ENCODE assay signal across 9 cellular contexts in genomic region chr5:154849791-154850201, GRCh38. TPM values are rescaled to one million over a fixed set of nuclear protein-coding genes. Genes with fewer than 3 reads are reported as not detected.
DNase-seq lines count a peak whose midpoint lies in the region; ATAC-seq and TF ChIP-seq lines count a peak whose summit lies in the region.
"Had no signal": no experiment of that assay in that cellular context is flagged by ENCODE, and none has a peak within 500 bp of the region (broad histone marks: within the 10 kb centered on the region; RNA-seq: fewer than 3 reads in every experiment).

No MANE protein-coding gene starts in this region.

- H3K27ac Mint-ChIP-seq in stimulated activated naive B cell treated with anti-CD40 and anti-IgM and Interleukin-4, amounts not matched to agents 10 μg/mL and 1 μg/mL and 100 μg/mL, for 72 hours = peak overlapping the region; percentile 17

- peak overlapping the region; percentile 50 to 68 for H3K4me3 ChIP-seq in cardiac fibroblast (replicated peaks in 1 of 2; ENCODE audit: low read depth in 2 of 2, low read length in 2 of 2)
- H3K4me3 ChIP-seq: GM12878 had no signal

- H3K27me3 ChIP-seq in layer of hippocampus (ENCODE audit: control insufficient read depth, insufficient read depth, low read length) = no peaks in the 10 kb centered on the region

- peaks cover 10 to 21% of the 10 kb centered on the region in 2 donors for H3K36me3 Mint-ChIP-seq in stimulated activated naive B cell treated with anti-CD40 and anti-IgM and Interleukin-4, amounts not matched to agents 10 μg/mL and 1 μg/mL and 100 μg/mL, for 72 hours

- no peaks in the 10 kb centered on the region for H3K27me3 Mint-ChIP-seq in stimulated activated naive B cell treated with anti-CD40 and anti-IgM and Interleukin-4, amounts not matched to agents 10 μg/mL and 1 μg/mL and 100 μg/mL, for 72 hours

- peak in 1 of 2 donors; percentile 19 for ATAC-seq in stimulated activated naive B cell treated with anti-CD40 and anti-IgM and Interleukin-4, amounts not matched to agents 10 μg/mL and 1 μg/mL and 100 μg/mL, for 72 hours (replicated peaks)

- DNase-seq in M059J (ENCODE audit: low read depth) (peak; percentile 8), cardiac fibroblast (ENCODE audit: low read depth in 2 of 2) (peak; percentile 55 to 76), NCI-H510A (lab: John Stamatoyannopoulos, UW) (no peak), NCI-H2171 (lab: John Stamatoyannopoulos, UW) (no peak)
- no peak for DNase-seq in stimulated activated naive B cell treated with anti-CD40 and anti-IgM and Interleukin-4, amounts not matched to agents 10 μg/mL and 1 μg/mL and 100 μg/mL, for 72 hours
- DNase-seq in effector CD4-positive, alpha-beta T cell = no peak
- DNase-seq in stimulated activated naive CD4-positive, alpha-beta T cell treated with Interleukin-2 at 50 U/mL for 16 hours (lab: John Stamatoyannopoulos, UW) = no peak

- no peak overlapping the region for H3K4me3 Mint-ChIP-seq in stimulated activated naive B cell treated with anti-CD40 and anti-IgM and Interleukin-4, amounts not matched to agents 10 μg/mL and 1 μg/mL and 100 μg/mL, for 72 hours

- H3K9me3 Mint-ChIP-seq in stimulated activated naive B cell treated with anti-CD40 and anti-IgM and Interleukin-4, amounts not matched to agents 10 μg/mL and 1 μg/mL and 100 μg/mL, for 72 hours = no peaks in the 10 kb centered on the region

- H3K4me1 Mint-ChIP-seq in stimulated activated naive B cell treated with anti-CD40 and anti-IgM and Interleukin-4, amounts not matched to agents 10 μg/mL and 1 μg/mL and 100 μg/mL, for 72 hours = peaks cover 8 to 18% of the 10 kb centered on the region in 2 donors

- peak overlapping the region; percentile 85 for H3K27ac ChIP-seq in layer of hippocampus (ENCODE audit: low read depth, low read length)

- no peak for TF ChIP-seq CTCF in cardiac fibroblast (IDR thresholded peaks at IDR 0.05; ENCODE audit: low read depth, low read length)

RNA-seq across cellular contexts. Expression of gene FAXDC2, which starts 0.6 kb away (rescaled TPM):
- 3.4 and 5.5 TPM in 2 replicates for total RNA-seq in M059J (2014; rRNA removed; shearing (Covaris generic))

RNA-seq across cellular contexts. Expression of gene CNOT8, which starts 8.6 kb away (rescaled TPM):
- total RNA-seq in M059J (2014; rRNA removed; shearing (Covaris generic)) = 49.8 and 69.7 TPM in 2 replicates

Comparison
In these comparisons a context has a peak if more than half of its experiments do, and no peak if none do; other contexts are left out.
1. DNase-seq: peak in M059J (single experiment) and cardiac fibroblast (2 of 2); none in stimulated activated naive B cell treated with anti-CD40 and anti-IgM and Interleukin-4, amounts not matched to agents 10 μg/mL and 1 μg/mL and 100 μg/mL, for 72 hours (single experiment), NCI-H510A (single experiment), effector CD4-positive, alpha-beta T cell (single experiment), NCI-H2171 (single experiment) and stimulated activated naive CD4-positive, alpha-beta T cell treated with Interleukin-2 at 50 U/mL for 16 hours (single experiment).